23 cellular contexts compared by ENCODE assay signal in genomic region chr6:51027283-51028065, GRCh38.
"Had no signal": no experiment of that assay in that cellular context is flagged by ENCODE, and none has a peak within 500 bp of the region (broad histone marks: within the 10 kb centered on the region; RNA-seq: fewer than 3 reads in every experiment).

No MANE protein-coding gene starts in this region.

- FAIRE-seq: TTC549 had no signal

- H3K27me3 Mint-ChIP-seq: activated CD4-positive, alpha-beta T cell treated with anti-CD3 and anti-CD28 coated beads, Interleukin-2, amount 10 ng/mL, durations not matched to agents 7 days and 5 days; activated naive CD4-positive, alpha-beta T cell treated with anti-CD3 and anti-CD28 coated beads, Interleukin-2, amount 50 U/mL, for 24 hours; brain; natural killer cell treated with Interleukin-12 subunit alpha and Interleukin-12 subunit beta and Interleukin-15 and Interleukin-18, amount 100 ng/mL, for 72 hours; stimulated activated naive CD8-positive, alpha-beta T cell treated with anti-CD3 and anti-CD28 coated beads, Interleukin-15, Interleukin-2, amounts not matched to agents 100 ng/mL and 50 ng/mL, for 24 hours had no signal

- H3K4me1 Mint-ChIP-seq: activated CD4-positive, alpha-beta T cell treated with anti-CD3 and anti-CD28 coated beads, Interleukin-2, amount 10 ng/mL, durations not matched to agents 7 days and 5 days; activated naive CD4-positive, alpha-beta T cell treated with anti-CD3 and anti-CD28 coated beads, Interleukin-2, amount 50 U/mL, for 24 hours; brain had no signal

- DNase-seq: activated CD4-positive, alpha-beta T cell treated with anti-CD3 and anti-CD28 coated beads, Interleukin-2, amount 10 ng/mL, durations not matched to agents 7 days and 5 days; activated CD4-positive, CD25-positive, alpha-beta regulatory T cell treated with anti-CD3 and anti-CD28 coated beads, Interleukin-2, amount 50 U/mL, for 72 hours; activated CD8-positive, alpha-beta T cell treated with anti-CD3 and anti-CD28 coated beads, Interleukin-2, amount 10 ng/mL, durations not matched to agents 7 days and 5 days; activated gamma-delta T cell treated with Interleukin-2 at 50 U/mL for 16 hours; anterior cingulate cortex; central memory CD4-positive, alpha-beta T cell; esophagus squamous epithelium; left ventricle myocardium inferior; midbrain; ovary; psoas muscle; right cardiac atrium; stimulated activated CD4-positive, alpha-beta T cell treated with anti-CD3 and anti-CD28 coated beads, Interleukin-4, amount 100 ng/mL, for 24 hours; substantia nigra; T-helper 1 cell; thyroid gland; WERI-Rb-1 had no signal

- H3K36me3 Mint-ChIP-seq: activated naive CD4-positive, alpha-beta T cell treated with anti-CD3 and anti-CD28 coated beads, Interleukin-2, amount 50 U/mL, for 24 hours; brain; natural killer cell treated with Interleukin-12 subunit alpha and Interleukin-12 subunit beta and Interleukin-15 and Interleukin-18, amount 100 ng/mL, for 72 hours had no signal

- H3K4me1 ChIP-seq: esophagus squamous epithelium, left ventricle myocardium inferior, psoas muscle, thyroid gland had no signal

- H3K4me3 ChIP-seq: coronary artery, esophagus squamous epithelium, left ventricle myocardium inferior, ovary, psoas muscle, thyroid gland had no signal

- H3K27ac Mint-ChIP-seq: activated CD4-positive, alpha-beta T cell treated with anti-CD3 and anti-CD28 coated beads, Interleukin-2, amount 10 ng/mL, durations not matched to agents 7 days and 5 days; activated CD8-positive, alpha-beta T cell treated with anti-CD3 and anti-CD28 coated beads, Interleukin-2, amount 10 ng/mL, durations not matched to agents 7 days and 5 days; brain; natural killer cell treated with Interleukin-12 subunit alpha and Interleukin-12 subunit beta and Interleukin-15 and Interleukin-18, amount 100 ng/mL, for 72 hours; stimulated activated naive CD8-positive, alpha-beta T cell treated with anti-CD3 and anti-CD28 coated beads, Interleukin-15, Interleukin-2, amounts not matched to agents 100 ng/mL and 50 ng/mL, for 24 hours had no signal

- H3K4me3 Mint-ChIP-seq: activated CD4-positive, alpha-beta T cell treated with anti-CD3 and anti-CD28 coated beads, Interleukin-2, amount 10 ng/mL, durations not matched to agents 7 days and 5 days; activated CD8-positive, alpha-beta T cell treated with anti-CD3 and anti-CD28 coated beads, Interleukin-2, amount 10 ng/mL, durations not matched to agents 7 days and 5 days; activated naive CD4-positive, alpha-beta T cell treated with anti-CD3 and anti-CD28 coated beads, Interleukin-2, amount 50 U/mL, for 24 hours; brain; natural killer cell treated with Interleukin-12 subunit alpha and Interleukin-12 subunit beta and Interleukin-15 and Interleukin-18, amount 100 ng/mL, for 72 hours; stimulated activated naive CD8-positive, alpha-beta T cell treated with anti-CD3 and anti-CD28 coated beads, Interleukin-15, Interleukin-2, amounts not matched to agents 100 ng/mL and 50 ng/mL, for 24 hours had no signal

- H3K9me3 Mint-ChIP-seq: activated naive CD4-positive, alpha-beta T cell treated with anti-CD3 and anti-CD28 coated beads, Interleukin-2, amount 50 U/mL, for 24 hours; brain; stimulated activated naive CD8-positive, alpha-beta T cell treated with anti-CD3 and anti-CD28 coated beads, Interleukin-15, Interleukin-2, amounts not matched to agents 100 ng/mL and 50 ng/mL, for 24 hours had no signal

- H3K36me3 ChIP-seq: esophagus squamous epithelium, left ventricle myocardium inferior, ovary, thyroid gland, WERI-Rb-1 had no signal

- H3K27ac ChIP-seq: coronary artery, esophagus squamous epithelium, left ventricle myocardium inferior, ovary, psoas muscle, thyroid gland, WERI-Rb-1 had no signal

- ATAC-seq: activated CD8-positive, alpha-beta T cell treated with anti-CD3 and anti-CD28 coated beads, Interleukin-2, amount 10 ng/mL, durations not matched to agents 7 days and 5 days; natural killer cell treated with Interleukin-12 subunit alpha and Interleukin-12 subunit beta and Interleukin-15 and Interleukin-18, amount 100 ng/mL, for 72 hours; psoas muscle; right cardiac atrium had no signal

- H3K9me3 ChIP-seq: esophagus squamous epithelium, ovary, psoas muscle, thyroid gland had no signal

- H3K27me3 ChIP-seq: esophagus squamous epithelium, ovary, thyroid gland had no signal
